Comparison of ENCODE assay signal across 22 cellular contexts in genomic region chr10:76883596-76883995, GRCh38.
"Had no signal": no experiment of that assay in that cellular context is flagged by ENCODE, and none has a peak within 500 bp of the region (broad histone marks: within the 10 kb centered on the region; RNA-seq: fewer than 3 reads in every experiment).

No MANE protein-coding gene starts in this region.

- H3K27me3 Mint-ChIP-seq: activated CD4-positive, alpha-beta memory T cell treated with anti-CD3 and anti-CD28 coated beads for 36 hours; activated CD8-positive, alpha-beta memory T cell treated with anti-CD3 and anti-CD28 coated beads, Interleukin-2, amount 10 ng/mL, durations not matched to agents 7 days and 5 days; activated T-cell treated with anti-CD3 and anti-CD28 coated beads, Interleukin-2, amount 50 U/mL, for 24 hours; stimulated activated naive B cell treated with anti-CD40 and anti-IgM and Interleukin-4, amounts not matched to agents 10 μg/mL and 1 μg/mL and 100 μg/mL, for 72 hours had no signal

- H3K27ac Mint-ChIP-seq: activated CD4-positive, alpha-beta memory T cell treated with anti-CD3 and anti-CD28 coated beads for 36 hours; activated CD4-positive, alpha-beta T cell treated with anti-CD3 and anti-CD28 coated beads for 36 hours; activated CD8-positive, alpha-beta memory T cell treated with anti-CD3 and anti-CD28 coated beads, Interleukin-2, amount 10 ng/mL, durations not matched to agents 7 days and 5 days; activated naive CD8-positive, alpha-beta T cell; activated T-cell treated with anti-CD3 and anti-CD28 coated beads, Interleukin-2, amount 50 U/mL, for 24 hours had no signal

- DNase-seq: activated CD4-positive, alpha-beta memory T cell treated with anti-CD3 and anti-CD28 coated beads for 36 hours; activated CD4-positive, alpha-beta T cell treated with anti-CD3 and anti-CD28 coated beads for 36 hours; activated CD8-positive, alpha-beta memory T cell treated with anti-CD3 and anti-CD28 coated beads, Interleukin-2, amount 10 ng/mL, durations not matched to agents 7 days and 5 days; activated gamma-delta T cell treated with Interleukin-2 at 50 U/mL for 16 hours; activated T-cell treated with anti-CD3 and anti-CD28 coated beads, Interleukin-2, amount 50 U/mL, for 24 hours; amniotic stem cell; central memory CD4-positive, alpha-beta T cell; colonic mucosa; left lung; mammary epithelial cell; natural killer cell; stimulated activated CD4-positive, alpha-beta T cell treated with anti-CD3 and anti-CD28 coated beads, Interleukin-4, amount 100 ng/mL, for 1 hour; stimulated activated naive B cell treated with anti-CD40 and anti-IgM and Interleukin-4, amounts not matched to agents 10 μg/mL and 1 μg/mL and 100 μg/mL, for 72 hours; T-helper 9 cell; thyroid gland; WERI-Rb-1 had no signal

- H3K4me3 Mint-ChIP-seq: activated CD4-positive, alpha-beta memory T cell treated with anti-CD3 and anti-CD28 coated beads for 36 hours; activated CD4-positive, alpha-beta T cell treated with anti-CD3 and anti-CD28 coated beads for 36 hours; activated CD8-positive, alpha-beta memory T cell treated with anti-CD3 and anti-CD28 coated beads, Interleukin-2, amount 10 ng/mL, durations not matched to agents 7 days and 5 days; activated naive CD8-positive, alpha-beta T cell; activated T-cell treated with anti-CD3 and anti-CD28 coated beads, Interleukin-2, amount 50 U/mL, for 24 hours; brain; natural killer cell; stimulated activated naive B cell treated with anti-CD40 and anti-IgM and Interleukin-4, amounts not matched to agents 10 μg/mL and 1 μg/mL and 100 μg/mL, for 72 hours had no signal

- H3K9me3 Mint-ChIP-seq: activated CD4-positive, alpha-beta memory T cell treated with anti-CD3 and anti-CD28 coated beads for 36 hours; activated T-cell treated with anti-CD3 and anti-CD28 coated beads, Interleukin-2, amount 50 U/mL, for 24 hours; brain had no signal

- H3K4me1 Mint-ChIP-seq: activated CD8-positive, alpha-beta memory T cell treated with anti-CD3 and anti-CD28 coated beads, Interleukin-2, amount 10 ng/mL, durations not matched to agents 7 days and 5 days had no signal

- ATAC-seq: activated CD4-positive, alpha-beta T cell treated with anti-CD3 and anti-CD28 coated beads for 36 hours; activated CD8-positive, alpha-beta memory T cell treated with anti-CD3 and anti-CD28 coated beads, Interleukin-2, amount 10 ng/mL, durations not matched to agents 7 days and 5 days; gastroesophageal sphincter; left lung; natural killer cell had no signal

- FAIRE-seq: endometrium, keratinocyte, urothelium cell line had no signal

- H3K36me3 Mint-ChIP-seq: activated CD4-positive, alpha-beta memory T cell treated with anti-CD3 and anti-CD28 coated beads for 36 hours; activated CD8-positive, alpha-beta memory T cell treated with anti-CD3 and anti-CD28 coated beads, Interleukin-2, amount 10 ng/mL, durations not matched to agents 7 days and 5 days; activated naive CD8-positive, alpha-beta T cell; natural killer cell; stimulated activated naive B cell treated with anti-CD40 and anti-IgM and Interleukin-4, amounts not matched to agents 10 μg/mL and 1 μg/mL and 100 μg/mL, for 72 hours had no signal
